In genomic region chr2:172427990-172428840, GRCh38 we compare ENCODE assay signal across 8 cellular contexts. TPM values are rescaled to one million over a fixed set of nuclear protein-coding genes. Genes with fewer than 3 reads are reported as not detected.
DNase-seq lines count a peak whose midpoint lies in the region; TF ChIP-seq lines count a peak whose summit lies in the region.

No MANE protein-coding gene starts in this region.

- no peaks in the 10 kb centered on the region for H3K9me3 Mint-ChIP-seq in H9
- no peaks in the 10 kb centered on the region for H3K9me3 Mint-ChIP-seq in activated T-helper 2 cell treated with anti-CD3 and anti-CD28 coated beads, Interferon-gamma antibody, Interleukin-2, Interleukin-4, amounts not matched to agents 10 μg/mL and 5 μg/mL and 100 μg/mL, durations not matched to agents 14 hours and 24 hours and 36 hours
- H3K9me3 Mint-ChIP-seq in neural progenitor cell: no peaks in the 10 kb centered on the region

- no CpG with 5 or more reads among the region's 63 CpGs for WGBS in H9 (ENCODE audit: extremely low coverage, insufficient read length, low lambda C conversion rate)

- H3K27me3 ChIP-seq in H9 (ENCODE audit: insufficient read depth, low read length): no peaks in the 10 kb centered on the region; the same call in 1 of the 2 replicates
- H3K27me3 ChIP-seq in neural progenitor cell: peaks cover 10% of the 10 kb centered on the region

- H3K36me3 ChIP-seq in neural progenitor cell: no peaks in the 10 kb centered on the region

- peaks cover 36% of the 10 kb centered on the region for H3F3A ChIP-seq in neural progenitor cell (ENCODE audit: low read depth)

- intact Hi-C loops in activated T-helper 2 cell treated with anti-CD3 and anti-CD28 coated beads, Interferon-gamma antibody, Interleukin-2, Interleukin-4, amounts not matched to agents 10 μg/mL and 5 μg/mL and 100 μg/mL, durations not matched to agents 14 hours and 24 hours and 36 hours (cut with micrococcal nuclease): loop anchor here (1.0 to 5.0 kb wide), 3 partner anchors 9 to 346 kb away; no protein-coding TSS in a partner anchor

- H3K79me2 ChIP-seq in H9 (ENCODE audit: insufficient read depth, low read length) (peaks cover 21% of the 10 kb centered on the region; the same call in 1 of the 2 replicates), neural progenitor cell (ENCODE audit: low read depth) (peaks cover 57% of the 10 kb centered on the region)

- H3K4me3 Mint-ChIP-seq in H9 (peak overlapping the region; percentile 73 to 91), neural progenitor cell (peak overlapping the region; percentile 90)
- peak overlapping the region; percentile 52 for H3K4me3 Mint-ChIP-seq in activated T-helper 2 cell treated with anti-CD3 and anti-CD28 coated beads, Interferon-gamma antibody, Interleukin-2, Interleukin-4, amounts not matched to agents 10 μg/mL and 5 μg/mL and 100 μg/mL, durations not matched to agents 14 hours and 24 hours and 36 hours (ENCODE audit: low read depth)

- no peak overlapping the region for H2BK5ac ChIP-seq in H9 (ENCODE audit: insufficient read length, low read length)

- H3K27ac ChIP-seq in H9 (ENCODE audit: insufficient read length, low read depth, low read length) (no peak overlapping the region), neural progenitor cell (peak overlapping the region; percentile 84)

- no peak overlapping the region for H3K23ac ChIP-seq in H9 (ENCODE audit: insufficient read length, low read depth, low read length)

- peaks cover 4% of the 10 kb centered on the region for H3K27me3 Mint-ChIP-seq in H9 (ENCODE audit: low read depth)
- peaks cover 83% of the 10 kb centered on the region for H3K27me3 Mint-ChIP-seq in activated T-helper 2 cell treated with anti-CD3 and anti-CD28 coated beads, Interferon-gamma antibody, Interleukin-2, Interleukin-4, amounts not matched to agents 10 μg/mL and 5 μg/mL and 100 μg/mL, durations not matched to agents 14 hours and 24 hours and 36 hours (ENCODE audit: low read depth)
- peaks cover 9% of the 10 kb centered on the region for H3K27me3 Mint-ChIP-seq in neural progenitor cell (ENCODE audit: insufficient read depth, low read depth)

- H2BK15ac ChIP-seq in H9 (ENCODE audit: low read depth, low read length): no peak overlapping the region; the same call in 1 of the 2 replicates

- TF ChIP-seq CTCF in H9 (conservative IDR thresholded peaks at IDR 0.05) (peak; percentile 25; the same call in 1 of the 3 replicates), foreskin fibroblast (IDR thresholded peaks at IDR 0.05; ENCODE audit: low read depth, low read length) (no peak), neural progenitor cell (IDR thresholded peaks at IDR 0.05) (peak; percentile 34)

- in situ Hi-C loops in G401 (cut with HindIII; ENCODE audit: low sequenced_read_pairs): no loop called here

- DNase-seq in H9 (peak; percentile 63), NCI-H82 treated with DMSO at 0.1 percent for 48 hours (lab: John Stamatoyannopoulos, UW; ENCODE audit: unreplicated experiment) (peak; percentile 67), foreskin fibroblast (peak in 1 of 2 donors; percentile 57), neural progenitor cell (ENCODE audit: low spot score) (peak; percentile 85), ureter (ENCODE audit: low spot score) (peak; percentile 56), G401 (ENCODE audit: low spot score) (no peak), H4 (ENCODE audit: low spot score) (no peak)
- no peak for DNase-seq in activated T-helper 2 cell treated with anti-CD3 and anti-CD28 coated beads, Interferon-gamma antibody, Interleukin-2, Interleukin-4, amounts not matched to agents 10 μg/mL and 5 μg/mL and 100 μg/mL, durations not matched to agents 14 hours and 24 hours and 36 hours (ENCODE audit: low spot score)

- H3K23me2 ChIP-seq in H9 (ENCODE audit: insufficient read length, low read depth, low read length, poor library complexity, severe bottlenecking): peaks cover 13% of the 10 kb centered on the region

- H2BK120ac ChIP-seq in H9 (ENCODE audit: low read depth, low read length, poor library complexity, severe bottlenecking): no peak overlapping the region

- peaks cover 16% of the 10 kb centered on the region; the same call in 1 of the 2 replicates for H3K4me1 ChIP-seq in H9 (ENCODE audit: insufficient read depth, low read length)
- H3K4me1 ChIP-seq in neural progenitor cell: peaks cover 56% of the 10 kb centered on the region

- peak overlapping the region; percentile 40 for H3K18ac ChIP-seq in H9 (ENCODE audit: insufficient read length, low read depth, low read length)

- H2AFZ ChIP-seq in H9 (ENCODE audit: low read length): no peak overlapping the region
- H2AFZ ChIP-seq in neural progenitor cell (replicated peaks): peak overlapping the region; percentile 59

- H3K36me3 Mint-ChIP-seq in H9 (ENCODE audit: insufficient read depth in 1 of 3, low read depth in 3 of 3) (peaks cover 0 to 6% (median 3%) of the 10 kb centered on the region in 3 experiments; a peak in 3 of 7 replicates), neural progenitor cell (peaks cover 20% of the 10 kb centered on the region)
- no peaks in the 10 kb centered on the region for H3K36me3 Mint-ChIP-seq in activated T-helper 2 cell treated with anti-CD3 and anti-CD28 coated beads, Interferon-gamma antibody, Interleukin-2, Interleukin-4, amounts not matched to agents 10 μg/mL and 5 μg/mL and 100 μg/mL, durations not matched to agents 14 hours and 24 hours and 36 hours (ENCODE audit: low read depth)

- H3K4me2 ChIP-seq in H9 (ENCODE audit: insufficient read depth, insufficient read length, low read length) (peak overlapping the region; percentile 81), neural progenitor cell (peak overlapping the region; percentile 88)

- no peak overlapping the region for H3K4ac ChIP-seq in H9 (ENCODE audit: low read depth, low read length)

- H3K27ac Mint-ChIP-seq in H9 (peak overlapping the region; percentile 70 to 89 (median 71); a peak in 6 of 7 replicates), neural progenitor cell (peak overlapping the region; percentile 52)
- H3K27ac Mint-ChIP-seq in activated T-helper 2 cell treated with anti-CD3 and anti-CD28 coated beads, Interferon-gamma antibody, Interleukin-2, Interleukin-4, amounts not matched to agents 10 μg/mL and 5 μg/mL and 100 μg/mL, durations not matched to agents 14 hours and 24 hours and 36 hours: no peak overlapping the region

- H2BK12ac ChIP-seq in H9 (ENCODE audit: insufficient read length, low read depth, low read length): no peak overlapping the region

- H3K9ac ChIP-seq in H9 (ENCODE audit: extremely low read depth, insufficient read length, low read length): peak overlapping the region; percentile 66
- H3K9ac ChIP-seq in neural progenitor cell: peak overlapping the region; percentile 33

- no peak overlapping the region for H4K8ac ChIP-seq in H9 (replicated peaks; ENCODE audit: insufficient read length, low read depth, low read length)

- no peaks in the 10 kb centered on the region for H4K20me1 ChIP-seq in H9 (ENCODE audit: control insufficient read depth, insufficient read depth, insufficient read length)
- peaks cover 44% of the 10 kb centered on the region for H4K20me1 ChIP-seq in neural progenitor cell (ENCODE audit: low read depth)

- H3K4me1 Mint-ChIP-seq in H9 (peaks cover 57 to 63% of the 10 kb centered on the region in 2 experiments), neural progenitor cell (peaks cover 37% of the 10 kb centered on the region)
- peaks cover 9% of the 10 kb centered on the region for H3K4me1 Mint-ChIP-seq in activated T-helper 2 cell treated with anti-CD3 and anti-CD28 coated beads, Interferon-gamma antibody, Interleukin-2, Interleukin-4, amounts not matched to agents 10 μg/mL and 5 μg/mL and 100 μg/mL, durations not matched to agents 14 hours and 24 hours and 36 hours (ENCODE audit: low read depth)

- peak overlapping the region; percentile 65 for H3K4me3 ChIP-seq in foreskin fibroblast (ENCODE audit: low read depth in 1 of 2, low read length in 2 of 2)
- peak overlapping the region; percentile 84 for H3K4me3 ChIP-seq in neural progenitor cell

- H3K14ac ChIP-seq in H9 (ENCODE audit: insufficient read depth, low read length): peak overlapping the region; percentile 78

- H3K79me1 ChIP-seq in H9 (ENCODE audit: insufficient read depth, low read depth, low read length, poor library complexity, severe bottlenecking): peaks cover 7% of the 10 kb centered on the region

- H3K9me3 ChIP-seq in H9 (ENCODE audit: control insufficient read depth, low read depth, low read length) (no peaks in the 10 kb centered on the region), neural progenitor cell (ENCODE audit: low read depth) (no peaks in the 10 kb centered on the region)

- H3K56ac ChIP-seq in H9 (ENCODE audit: insufficient read length, low read depth, low read length): no peak overlapping the region

- no peak overlapping the region for H2AK5ac ChIP-seq in H9 (ENCODE audit: insufficient read length, low read length)

- H4K91ac ChIP-seq in H9 (ENCODE audit: insufficient read length, low read depth, low read length): no peak overlapping the region

- H3T11ph ChIP-seq in H9 (ENCODE audit: low read length): no peak overlapping the region

- no peak overlapping the region for H2BK20ac ChIP-seq in H9 (ENCODE audit: low read depth, low read length, poor library complexity, severe bottlenecking)

- no peak overlapping the region for H4K5ac ChIP-seq in H9 (ENCODE audit: insufficient read length, low read depth, low read length)

RNA-seq across cellular contexts. Expression of gene ITGA6, which starts 0.8 kb away (rescaled TPM):
- total RNA-seq in H9 (2021): 78.3 and 78.9 TPM in 2 replicates
- 0.11 and 0.25 TPM in 2 replicates for total RNA-seq in activated T-helper 2 cell treated with anti-CD3 and anti-CD28 coated beads, Interferon-gamma antibody, Interleukin-2, Interleukin-4, amounts not matched to agents 10 μg/mL and 5 μg/mL and 100 μg/mL, durations not matched to agents 14 hours and 24 hours and 36 hours
- total RNA-seq in neural progenitor cell (ENCODE audit: low replicate concordance): 97.2 and 161 TPM in 2 replicates
- 109 TPM for total RNA-seq in ureter
- 8.2 and 9.3 TPM in 2 replicates for total RNA-seq in G401 (2014; rRNA removed; shearing (Covaris generic))
- total RNA-seq in H4 (2014; rRNA removed; shearing (Covaris generic)): 26.8 and 29.1 TPM in 2 replicates

Comparison
In these comparisons a context has a peak if more than half of its experiments do, and no peak if none do; other contexts are left out.
1. DNase-seq: peak in H9 (single experiment), NCI-H82 treated with DMSO at 0.1 percent for 48 hours (single experiment), neural progenitor cell (single experiment) and ureter (single experiment); none in activated T-helper 2 cell treated with anti-CD3 and anti-CD28 coated beads, Interferon-gamma antibody, Interleukin-2, Interleukin-4, amounts not matched to agents 10 μg/mL and 5 μg/mL and 100 μg/mL, durations not matched to agents 14 hours and 24 hours and 36 hours (single experiment), G401 (single experiment) and H4 (single experiment).
2. Peak in every context shown above with its lines, with median percentiles within 50 percentile points of each other: H3K4me3 Mint-ChIP-seq.